Comparison of ENCODE assay signal across 1 cellular context in genomic region chr6:16097382-16098171, GRCh38.
TF ChIP-seq lines count a peak whose summit lies in the region.

No MANE protein-coding gene starts in this region.

TF ChIP-seq in K562, 482 proteins besides CTCF, POLR2A, EP300 and RAD21 (continued from another document):
- TF ChIP-seq, protein P1, sequence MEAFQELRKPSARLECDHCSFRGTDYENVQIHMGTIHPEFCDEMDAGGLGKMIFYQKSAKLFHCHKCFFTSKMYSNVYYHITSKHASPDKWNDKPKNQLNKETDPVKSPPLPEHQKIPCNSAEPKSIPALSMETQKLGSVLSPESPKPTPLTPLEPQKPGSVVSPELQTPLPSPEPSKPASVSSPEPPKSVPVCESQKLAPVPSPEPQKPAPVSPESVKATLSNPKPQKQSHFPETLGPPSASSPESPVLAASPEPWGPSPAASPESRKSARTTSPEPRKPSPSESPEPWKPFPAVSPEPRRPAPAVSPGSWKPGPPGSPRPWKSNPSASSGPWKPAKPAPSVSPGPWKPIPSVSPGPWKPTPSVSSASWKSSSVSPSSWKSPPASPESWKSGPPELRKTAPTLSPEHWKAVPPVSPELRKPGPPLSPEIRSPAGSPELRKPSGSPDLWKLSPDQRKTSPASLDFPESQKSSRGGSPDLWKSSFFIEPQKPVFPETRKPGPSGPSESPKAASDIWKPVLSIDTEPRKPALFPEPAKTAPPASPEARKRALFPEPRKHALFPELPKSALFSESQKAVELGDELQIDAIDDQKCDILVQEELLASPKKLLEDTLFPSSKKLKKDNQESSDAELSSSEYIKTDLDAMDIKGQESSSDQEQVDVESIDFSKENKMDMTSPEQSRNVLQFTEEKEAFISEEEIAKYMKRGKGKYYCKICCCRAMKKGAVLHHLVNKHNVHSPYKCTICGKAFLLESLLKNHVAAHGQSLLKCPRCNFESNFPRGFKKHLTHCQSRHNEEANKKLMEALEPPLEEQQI (IDR thresholded peaks at IDR 0.05), result 0 out of 2 replicates have a peak, but pooled peaks have one; percentile 42
- TF ChIP-seq GABPB2 (CRISPR knock-in tag; conservative IDR thresholded peaks at IDR 0.05), result no peak
- no peak for TF ChIP-seq ZNF780A (CRISPR knock-in tag; IDR thresholded peaks at IDR 0.05)
- TF ChIP-seq ZC3H8 (IDR thresholded peaks at IDR 0.05), result no peak
- TF ChIP-seq SMARCA4 (IDR thresholded peaks at IDR 0.05), result peak; percentile 68; the same call in 1 of the 2 replicates
- no peak for TF ChIP-seq MLX (CRISPR knock-in tag; conservative IDR thresholded peaks at IDR 0.05)
- TF ChIP-seq ZNF785 (CRISPR knock-in tag; IDR thresholded peaks at IDR 0.05), result no peak
- no peak for TF ChIP-seq ZNF354B (CRISPR knock-in tag; IDR thresholded peaks at IDR 0.05)
- no peak for TF ChIP-seq HMG20A (CRISPR knock-in tag; conservative IDR thresholded peaks at IDR 0.05)
- TF ChIP-seq, protein P2, sequence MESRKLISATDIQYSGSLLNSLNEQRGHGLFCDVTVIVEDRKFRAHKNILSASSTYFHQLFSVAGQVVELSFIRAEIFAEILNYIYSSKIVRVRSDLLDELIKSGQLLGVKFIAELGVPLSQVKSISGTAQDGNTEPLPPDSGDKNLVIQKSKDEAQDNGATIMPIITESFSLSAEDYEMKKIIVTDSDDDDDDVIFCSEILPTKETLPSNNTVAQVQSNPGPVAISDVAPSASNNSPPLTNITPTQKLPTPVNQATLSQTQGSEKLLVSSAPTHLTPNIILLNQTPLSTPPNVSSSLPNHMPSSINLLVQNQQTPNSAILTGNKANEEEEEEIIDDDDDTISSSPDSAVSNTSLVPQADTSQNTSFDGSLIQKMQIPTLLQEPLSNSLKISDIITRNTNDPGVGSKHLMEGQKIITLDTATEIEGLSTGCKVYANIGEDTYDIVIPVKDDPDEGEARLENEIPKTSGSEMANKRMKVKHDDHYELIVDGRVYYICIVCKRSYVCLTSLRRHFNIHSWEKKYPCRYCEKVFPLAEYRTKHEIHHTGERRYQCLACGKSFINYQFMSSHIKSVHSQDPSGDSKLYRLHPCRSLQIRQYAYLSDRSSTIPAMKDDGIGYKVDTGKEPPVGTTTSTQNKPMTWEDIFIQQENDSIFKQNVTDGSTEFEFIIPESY (CRISPR knock-in tag; IDR thresholded peaks at IDR 0.05), result no peak
- TF ChIP-seq, protein P3, sequence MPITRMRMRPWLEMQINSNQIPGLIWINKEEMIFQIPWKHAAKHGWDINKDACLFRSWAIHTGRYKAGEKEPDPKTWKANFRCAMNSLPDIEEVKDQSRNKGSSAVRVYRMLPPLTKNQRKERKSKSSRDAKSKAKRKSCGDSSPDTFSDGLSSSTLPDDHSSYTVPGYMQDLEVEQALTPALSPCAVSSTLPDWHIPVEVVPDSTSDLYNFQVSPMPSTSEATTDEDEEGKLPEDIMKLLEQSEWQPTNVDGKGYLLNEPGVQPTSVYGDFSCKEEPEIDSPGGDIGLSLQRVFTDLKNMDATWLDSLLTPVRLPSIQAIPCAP (CRISPR knock-in tag; IDR thresholded peaks at IDR 0.05; ENCODE audit: borderline replicate concordance), result no peak
- TF ChIP-seq NFRKB (IDR thresholded peaks at IDR 0.05; ENCODE audit: low read depth), result no peak
- TF ChIP-seq ZNF121 (CRISPR knock-in tag; conservative IDR thresholded peaks at IDR 0.05), result no peak
- TF ChIP-seq ETV6 (IDR thresholded peaks at IDR 0.05; ENCODE audit: borderline replicate concordance in 1 of 2, low read depth in 2 of 2, low read length in 1 of 2), result no peak
- TF ChIP-seq ETV6 (CRISPR knock-in tag; IDR thresholded peaks at IDR 0.05; ENCODE audit: borderline replicate concordance), result no peak
- TF ChIP-seq NFE2L1 (tag; IDR thresholded peaks at IDR 0.05; ENCODE audit: borderline replicate concordance, low read depth), result no peak
- TF ChIP-seq ZNF445 (CRISPR knock-in tag; IDR thresholded peaks at IDR 0.05; ENCODE audit: low read depth), result no peak
- no peak for TF ChIP-seq U2AF2 (optimal IDR thresholded peaks at IDR 0.05; ENCODE audit: low read depth, low read length)
- TF ChIP-seq, protein P4, sequence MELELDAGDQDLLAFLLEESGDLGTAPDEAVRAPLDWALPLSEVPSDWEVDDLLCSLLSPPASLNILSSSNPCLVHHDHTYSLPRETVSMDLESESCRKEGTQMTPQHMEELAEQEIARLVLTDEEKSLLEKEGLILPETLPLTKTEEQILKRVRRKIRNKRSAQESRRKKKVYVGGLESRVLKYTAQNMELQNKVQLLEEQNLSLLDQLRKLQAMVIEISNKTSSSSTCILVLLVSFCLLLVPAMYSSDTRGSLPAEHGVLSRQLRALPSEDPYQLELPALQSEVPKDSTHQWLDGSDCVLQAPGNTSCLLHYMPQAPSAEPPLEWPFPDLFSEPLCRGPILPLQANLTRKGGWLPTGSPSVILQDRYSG (tag; conservative IDR thresholded peaks at IDR 0.05; ENCODE audit: low read depth), result no peak
- no peak for TF ChIP-seq ZNF586 (CRISPR knock-in tag; conservative IDR thresholded peaks at IDR 0.05)
- no peak for TF ChIP-seq E4F1 (CRISPR knock-in tag; IDR thresholded peaks at IDR 0.05; ENCODE audit: borderline replicate concordance)
- TF ChIP-seq ZNF644 (tag; IDR thresholded peaks at IDR 0.05; ENCODE audit: low read depth), result no peak
- TF ChIP-seq EGR1 (conservative IDR thresholded peaks at IDR 0.05), result no peak
- no peak for TF ChIP-seq SRF (CRISPR knock-in tag; IDR thresholded peaks at IDR 0.05)
- TF ChIP-seq MECOM (CRISPR knock-in tag; IDR thresholded peaks at IDR 0.05), result no peak
- TF ChIP-seq, protein P5, sequence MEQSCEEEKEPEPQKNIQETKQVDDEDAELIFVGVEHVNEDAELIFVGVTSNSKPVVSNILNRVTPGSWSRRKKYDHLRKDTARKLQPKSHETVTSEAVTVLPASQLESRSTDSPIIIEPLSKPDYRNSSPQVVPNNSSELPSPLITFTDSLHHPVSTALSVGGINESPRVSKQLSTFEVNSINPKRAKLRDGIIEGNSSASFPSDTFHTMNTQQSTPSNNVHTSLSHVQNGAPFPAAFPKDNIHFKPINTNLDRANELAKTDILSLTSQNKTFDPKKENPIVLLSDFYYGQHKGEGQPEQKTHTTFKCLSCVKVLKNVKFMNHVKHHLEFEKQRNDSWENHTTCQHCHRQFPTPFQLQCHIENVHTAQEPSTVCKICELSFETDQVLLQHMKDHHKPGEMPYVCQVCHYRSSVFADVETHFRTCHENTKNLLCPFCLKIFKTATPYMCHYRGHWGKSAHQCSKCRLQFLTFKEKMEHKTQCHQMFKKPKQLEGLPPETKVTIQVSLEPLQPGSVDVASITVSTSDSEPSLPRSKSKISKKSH (CRISPR knock-in tag; IDR thresholded peaks at IDR 0.05), result no peak
- TF ChIP-seq STAT5A (IDR thresholded peaks at IDR 0.05; ENCODE audit: borderline replicate concordance, low read length), result peak; percentile 28; the same call in 1 of the 2 replicates
